ENCODE assay signal across 9 cellular contexts in genomic region chr7:100799037-100799896, GRCh38. TPM values are rescaled to one million over a fixed set of nuclear protein-coding genes. Genes with fewer than 3 reads are reported as not detected.
DNase-seq lines count a peak whose midpoint lies in the region; ATAC-seq and FAIRE-seq lines count a peak whose summit lies in the region.
"Had no signal": no experiment of that assay in that cellular context is flagged by ENCODE, and none has a peak within 500 bp of the region (broad histone marks: within the 10 kb centered on the region; RNA-seq: fewer than 3 reads in every experiment).

No MANE protein-coding gene starts in this region.

- H3K4me1 ChIP-seq in small intestine (ENCODE audit: control insufficient read depth in 2 of 2, insufficient read depth in 1 of 2, low read depth in 1 of 2, low read length in 1 of 2), result peaks cover 2 to 4% of the 10 kb centered on the region in 2 donors

- peaks cover 13% of the 10 kb centered on the region for H3K4me1 Mint-ChIP-seq in activated naive CD4-positive, alpha-beta T cell treated with anti-CD3 and anti-CD28 coated beads, Interleukin-2, amount 10 ng/mL, durations not matched to agents 7 days and 5 days

- H3K36me3 ChIP-seq in small intestine (ENCODE audit: control insufficient read depth in 2 of 2, insufficient read depth in 2 of 2, low read length in 2 of 2), result no peaks in the 10 kb centered on the region

- peak overlapping the region; percentile 64 for H3K27ac Mint-ChIP-seq in activated naive CD4-positive, alpha-beta T cell treated with anti-CD3 and anti-CD28 coated beads, Interleukin-2, amount 10 ng/mL, durations not matched to agents 7 days and 5 days
- H3K27ac Mint-ChIP-seq: T-helper 1 cell treated with Interleukin-12 subunit alpha and Interleukin-12 subunit beta and Interleukin-4 antibody, amounts not matched to agents 30 μg/mL and 1 μg/mL, for 36 hours had no signal

- no peaks in the 10 kb centered on the region for H3K27me3 ChIP-seq in small intestine (ENCODE audit: control insufficient read depth in 2 of 2, insufficient read depth in 2 of 2, low read length in 2 of 2)

- no peaks in the 10 kb centered on the region for H3K36me3 Mint-ChIP-seq in activated naive CD4-positive, alpha-beta T cell treated with anti-CD3 and anti-CD28 coated beads, Interleukin-2, amount 10 ng/mL, durations not matched to agents 7 days and 5 days

- DNase-seq in COLO829 (ENCODE audit: low spot score), result peak; percentile 33
- DNase-seq in HK-2 (ENCODE audit: unreplicated experiment), result peak; percentile 58
- peak; percentile 8 for DNase-seq in SHP77 treated with DMSO at 0.1 percent for 48 hours (lab: John Stamatoyannopoulos, UW)
- DNase-seq in activated naive CD4-positive, alpha-beta T cell treated with anti-CD3 and anti-CD28 coated beads, Interleukin-2, amount 10 ng/mL, durations not matched to agents 7 days and 5 days, result peak; percentile 74
- DNase-seq in left ventricle myocardium superior, result peak; percentile 69
- peak; percentile 72 for DNase-seq in small intestine

- H3K27ac ChIP-seq in small intestine (ENCODE audit: low read depth in 1 of 2, low read length in 1 of 2), result no peak overlapping the region

- H3K27me3 Mint-ChIP-seq in activated naive CD4-positive, alpha-beta T cell treated with anti-CD3 and anti-CD28 coated beads, Interleukin-2, amount 10 ng/mL, durations not matched to agents 7 days and 5 days, result peaks cover 47% of the 10 kb centered on the region

- no peak overlapping the region for H3K4me3 ChIP-seq in small intestine (ENCODE audit: low read depth in 1 of 2, low read length in 2 of 2)

- peak; percentile 50 for ATAC-seq in left ventricle myocardium superior
- no peak for ATAC-seq in HG02938 (IDR thresholded peaks at IDR 0.05; ENCODE audit: unreplicated experiment)
- ATAC-seq in GM19351 (IDR thresholded peaks at IDR 0.05; ENCODE audit: unreplicated experiment), result no peak

- WGBS in small intestine, 3 donors, result 13 to 17% (median 15%) methylated on average over 14 of the region's 14 CpGs

- intact Hi-C loops in left ventricle myocardium superior (cut with micrococcal nuclease), result no loop called here

- no peaks in the 10 kb centered on the region for H3K9me3 ChIP-seq in small intestine (ENCODE audit: control insufficient read depth, low read depth)

- no peak overlapping the region for H3K4me3 Mint-ChIP-seq in activated naive CD4-positive, alpha-beta T cell treated with anti-CD3 and anti-CD28 coated beads, Interleukin-2, amount 10 ng/mL, durations not matched to agents 7 days and 5 days
- H3K4me3 Mint-ChIP-seq: T-helper 1 cell treated with Interleukin-12 subunit alpha and Interleukin-12 subunit beta and Interleukin-4 antibody, amounts not matched to agents 30 μg/mL and 1 μg/mL, for 36 hours had no signal

- FAIRE-seq in small intestine (lab: Jason Lieb, UNC), result no peak

- no peaks in the 10 kb centered on the region for H3K9me3 Mint-ChIP-seq in activated naive CD4-positive, alpha-beta T cell treated with anti-CD3 and anti-CD28 coated beads, Interleukin-2, amount 10 ng/mL, durations not matched to agents 7 days and 5 days
- H3K9me3 Mint-ChIP-seq: T-helper 1 cell treated with Interleukin-12 subunit alpha and Interleukin-12 subunit beta and Interleukin-4 antibody, amounts not matched to agents 30 μg/mL and 1 μg/mL, for 36 hours had no signal

- CTCF ChIA-PET in activated naive CD4-positive, alpha-beta T cell treated with anti-CD3 and anti-CD28 coated beads, Interleukin-2, amount 10 ng/mL, durations not matched to agents 7 days and 5 days (lab: Charles Lee), result interaction anchor here (0.5 to 10.9 kb wide), 13 partner anchors 9 to 260 kb away, joined by 3 to 160 read pairs (median 3); partner anchors contain the start of genes SLC12A9 and UFSP1

RNA-seq across cellular contexts. Expression of gene EPHB4, which starts 28.1 kb away (rescaled TPM):
- total RNA-seq in left ventricle myocardium superior, result 22.7 TPM
- polyA plus RNA-seq in small intestine, result 10 to 100 TPM in 1 of 3 donors, 1 to 10 TPM in 2; 1.3 to 53.9 (median 2.7) TPM

RNA-seq across cellular contexts. Expression of gene SLC12A9, which starts 53.2 kb away (rescaled TPM):
- total RNA-seq in left ventricle myocardium superior, result 9.0 TPM
- 10 to 100 TPM; 10.5 to 28.8 (median 12.7) TPM for polyA plus RNA-seq in small intestine

Comparison
In these comparisons a context has a peak if more than half of its experiments do, and no peak if none do; other contexts are left out.
1. DNase-seq: peak in every context shown above with its lines; median percentile 74 in activated naive CD4-positive, alpha-beta T cell treated with anti-CD3 and anti-CD28 coated beads, Interleukin-2, amount 10 ng/mL, durations not matched to agents 7 days and 5 days; 72 in small intestine; 69 in left ventricle myocardium superior; 58 in HK-2; 33 in COLO829; 8 in SHP77 treated with DMSO at 0.1 percent for 48 hours.